In the genomic region with DNA sequence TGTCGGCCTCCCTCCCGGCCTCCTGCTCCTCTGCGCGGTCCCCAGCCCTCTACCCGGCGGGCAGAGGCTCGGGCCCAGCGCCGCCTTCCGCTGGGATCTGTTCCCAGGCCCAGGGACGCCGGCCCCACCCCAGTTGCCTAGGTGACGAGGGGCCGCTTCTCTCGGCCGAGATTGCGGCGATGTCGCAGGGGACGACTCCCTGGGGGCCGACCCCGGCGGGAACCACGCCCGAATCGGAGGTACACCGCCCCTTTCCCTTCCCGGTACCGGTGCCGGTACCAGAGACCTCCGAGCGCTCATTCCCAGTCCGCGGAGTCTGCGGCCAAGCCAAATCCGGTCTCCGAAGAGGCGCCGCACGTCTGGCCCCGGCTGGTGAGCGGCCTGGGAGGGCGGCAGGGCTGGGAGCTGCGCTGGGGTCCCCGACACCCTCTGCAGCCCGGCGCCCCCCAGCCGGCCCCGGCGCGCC, we compare ENCODE assay signal across 8 cellular contexts. TPM values are rescaled to one million over a fixed set of nuclear protein-coding genes. Genes with fewer than 3 reads are reported as not detected.
DNase-seq lines count a peak whose midpoint lies in the region; ATAC-seq and TF ChIP-seq lines count a peak whose summit lies in the region.

TSS of gene CABCOCO1 (plus strand) at position 136 of the 466 bp plus-strand sequence. CDS start at position 180, 44 bp downstream.

- TF ChIP-seq CTCF in WI38 (IDR thresholded peaks at IDR 0.05; ENCODE audit: low read depth, low read length): 0 out of 2 replicates have a peak, but pooled peaks have one; percentile 10

- no peak for ATAC-seq in activated T-cell treated with anti-CD3 and anti-CD28 coated beads, Interleukin-2, amount 50 U/mL, for 72 hours (replicated peaks in 1 of 2)
- ATAC-seq in HG03135 (IDR thresholded peaks at IDR 0.05; ENCODE audit: unreplicated experiment): no peak

- peaks cover 45% of the 10 kb centered on the region for H3K27me3 Mint-ChIP-seq in activated T-cell treated with anti-CD3 and anti-CD28 coated beads, Interleukin-2, amount 50 U/mL, for 72 hours (ENCODE audit: low read depth)

- no peaks in the 10 kb centered on the region for H3K36me3 Mint-ChIP-seq in activated T-cell treated with anti-CD3 and anti-CD28 coated beads, Interleukin-2, amount 50 U/mL, for 72 hours (ENCODE audit: insufficient read depth in 2 of 2)

- no peaks in the 10 kb centered on the region for H3K9me3 Mint-ChIP-seq in activated T-cell treated with anti-CD3 and anti-CD28 coated beads, Interleukin-2, amount 50 U/mL, for 72 hours

- peak within 1 kb of the TSS; percentile 73 for H3K4me3 ChIP-seq in WI38 (ENCODE audit: low read depth, low read length)

- H3K4me1 Mint-ChIP-seq in activated T-cell treated with anti-CD3 and anti-CD28 coated beads, Interleukin-2, amount 50 U/mL, for 72 hours (ENCODE audit: low read depth): no peaks in the 10 kb centered on the region

- no peak within 1 kb of the TSS for H3K27ac Mint-ChIP-seq in activated T-cell treated with anti-CD3 and anti-CD28 coated beads, Interleukin-2, amount 50 U/mL, for 72 hours

- H3K4me3 Mint-ChIP-seq in activated T-cell treated with anti-CD3 and anti-CD28 coated beads, Interleukin-2, amount 50 U/mL, for 72 hours: peak within 1 kb of the TSS in 1 of 2 donors; percentile 46

- intact Hi-C loops in cardiac septum (cut with DNase I): no loop called here

- DNase-seq in HPDE6-E6E7 (ENCODE audit: extremely low spot score) (peak; percentile 38), cardiac septum (ENCODE audit: low spot score) (peak; percentile 81), occipital lobe (lab: John Stamatoyannopoulos, UW) (peak; percentile 71), UCSD-AML1 (lab: John Stamatoyannopoulos, UW; ENCODE audit: unreplicated experiment) (no peak)
- no peak for DNase-seq in activated T-cell treated with anti-CD3 and anti-CD28 coated beads, Interleukin-2, amount 50 U/mL, for 72 hours
- no peak for DNase-seq in stimulated activated CD4-positive, alpha-beta T cell treated with anti-CD3 and anti-CD28 coated beads, Interleukin-15, amount 100 ng/mL, for 24 hours

RNA-seq across cellular contexts. Expression of gene CABCOCO1, which starts in this region (rescaled TPM):
- total RNA-seq in cardiac septum (not detected), occipital lobe (3.4 TPM)
- total RNA-seq in activated T-cell treated with anti-CD3 and anti-CD28 coated beads, Interleukin-2, amount 50 U/mL, for 72 hours: not detected

Comparison
In these comparisons a context has a peak if more than half of its experiments do, and no peak if none do; other contexts are left out.
1. Peak in DNase-seq in cardiac septum; RNA of the gene not detected or under 1 TPM.
2. DNase-seq: peak in HPDE6-E6E7 (single experiment) and occipital lobe (single experiment); none in activated T-cell treated with anti-CD3 and anti-CD28 coated beads, Interleukin-2, amount 50 U/mL, for 72 hours (0 of 2), UCSD-AML1 (single experiment) and stimulated activated CD4-positive, alpha-beta T cell treated with anti-CD3 and anti-CD28 coated beads, Interleukin-15, amount 100 ng/mL, for 24 hours (single experiment).